ENCODE assay signal across 10 cellular contexts in the genomic region with DNA sequence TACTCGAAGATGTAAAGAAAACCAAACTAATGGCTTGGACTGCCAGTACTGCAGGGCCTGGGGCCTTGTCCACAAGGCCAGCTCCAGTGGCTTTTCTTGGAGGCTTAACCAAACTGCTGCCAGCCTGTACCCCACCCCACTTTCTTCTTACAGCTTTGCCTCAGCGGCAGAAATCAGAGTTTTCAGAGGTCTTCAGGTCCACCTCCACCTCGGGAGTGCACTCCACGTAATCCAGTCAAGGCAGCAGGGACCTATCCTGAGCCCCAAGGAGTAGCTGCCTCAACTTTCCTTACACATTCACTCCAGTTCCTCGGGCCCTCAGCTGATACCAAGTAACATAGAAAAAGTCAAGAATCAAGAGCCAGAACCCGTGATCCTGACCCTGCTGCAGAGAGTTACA. TPM values are rescaled to one million over a fixed set of nuclear protein-coding genes. Genes with fewer than 3 reads are reported as not detected.
"Had no signal": no experiment of that assay in that cellular context is flagged by ENCODE, and none has a peak within 500 bp of the region (broad histone marks: within the 10 kb centered on the region; RNA-seq: fewer than 3 reads in every experiment).

No MANE protein-coding gene starts in this region.

- H3K9me3 ChIP-seq: HAP-1 had no signal

- H3K9me3 Mint-ChIP-seq: HFFc6 had no signal

- H3K27ac Mint-ChIP-seq: GM23338, HFFc6 had no signal

- ATAC-seq: GM23338, HCT116 had no signal

- H3K4me3 Mint-ChIP-seq: GM23338, H9, HFFc6 had no signal

- H3K4me3 ChIP-seq: GM23248, GM23338, HAP-1 had no signal

- H3K36me3 ChIP-seq: HAP-1 had no signal

- H3K4me1 ChIP-seq: HAP-1 had no signal

- DNase-seq: GM23248, GOT3, H7, H9, HCEC 1CT, HFFc6 had no signal

- H3K27ac ChIP-seq: GM23248 had no signal

RNA-seq across cellular contexts. Expression of a gene that starts 19.6 kb away (rescaled TPM):
- total RNA-seq: GM23248, H4, HFFc6 had no signal
- polyA plus RNA-seq: GM23248 had no signal
